Comparison of ENCODE assay signal across 8 cellular contexts in genomic region chr2:104412384-104412783, GRCh38.
A peak's percentile ranks its signal among the peaks of the same experiment; 100 is the strongest.
DNase-seq lines count a peak whose midpoint lies in the region; ATAC-seq and TF ChIP-seq lines count a peak whose summit lies in the region.

No MANE protein-coding gene starts in this region.

- H3K4me1 ChIP-seq in BE2C (no peaks in the 10 kb centered on the region), adrenal gland (replicated peaks in 1 of 2) (no peaks in the 10 kb centered on the region)

- no peak overlapping the region for H3K27ac ChIP-seq in adrenal gland

- 17 to 25% (median 21%) methylated on average over 2 of the region's 2 CpGs for WGBS in adrenal gland, 4 donors

- in situ Hi-C loops in GM13976 (cut with MboI; ENCODE audit: low sequenced_read_pairs, unreplicated experiment), result no loop called here

- DNase-seq in BE2C (peak; percentile 39), GM13976 (ENCODE audit: low spot score) (peak; percentile 43), adrenal gland (peak in 4 of 7 donors; percentile 16 to 63 (median 30)), mucosa of gallbladder (ENCODE audit: low spot score) (peak; percentile 46), NCI-H2227 (lab: John Stamatoyannopoulos, UW; ENCODE audit: unreplicated experiment) (no peak), T1000 (lab: John Stamatoyannopoulos, UW) (no peak)
- DNase-seq in central memory CD4-positive, alpha-beta T cell, result no peak

- no peaks in the 10 kb centered on the region for H3K27me3 ChIP-seq in BE2C
- no peaks in the 10 kb centered on the region for H3K27me3 ChIP-seq in adrenal gland

- peak; percentile 72 for ATAC-seq in HG03442 (IDR thresholded peaks at IDR 0.05; ENCODE audit: unreplicated experiment)

- TF ChIP-seq CTCF in BE2C (IDR thresholded peaks at IDR 0.05; ENCODE audit: low read depth, low read length), result peak; percentile 70
- peak; percentile 44 for TF ChIP-seq CTCF in GM13976 (IDR thresholded peaks at IDR 0.05; ENCODE audit: borderline replicate concordance, control extremely low read depth, extremely low read depth, insufficient read depth, missing control alignments)
- TF ChIP-seq CTCF in adrenal gland (IDR thresholded peaks at IDR 0.05), result peak in 5 of 6 experiments; percentile 7 to 52 (median 44)

- H3K9me3 ChIP-seq in BE2C, result no peaks in the 10 kb centered on the region
- H3K9me3 ChIP-seq in adrenal gland (replicated peaks in 1 of 3), result no peaks in the 10 kb centered on the region

- intact Hi-C loops in adrenal gland (cut with DNase I), result no loop called here

- H3K4me3 ChIP-seq in BE2C (ENCODE audit: low read depth, low read length) (no peak overlapping the region), adrenal gland (no peak overlapping the region)

- TF ChIP-seq POLR2A in adrenal gland (IDR thresholded peaks at IDR 0.05), result no peak

- H3K36me3 ChIP-seq in BE2C (no peaks in the 10 kb centered on the region), adrenal gland (replicated peaks in 1 of 2) (no peaks in the 10 kb centered on the region)

Comparison
In these comparisons a context has a peak if more than half of its experiments do, and no peak if none do; other contexts are left out.
1. DNase-seq: peak in BE2C (single experiment), GM13976 (single experiment), adrenal gland (4 of 7) and mucosa of gallbladder (single experiment); none in central memory CD4-positive, alpha-beta T cell (single experiment), NCI-H2227 (single experiment) and T1000 (single experiment).
2. Peak in every context shown above with its lines, with median percentiles within 50 percentile points of each other: CTCF ChIP-seq.